15 cellular contexts compared by ENCODE assay signal in genomic region chr2:58466803-58467202, GRCh38.
A peak's percentile ranks its signal among the peaks of the same experiment; 100 is the strongest.
DNase-seq lines count a peak whose midpoint lies in the region; ATAC-seq lines count a peak whose summit lies in the region.
"Had no signal": no experiment of that assay in that cellular context is flagged by ENCODE, and none has a peak within 500 bp of the region (broad histone marks: within the 10 kb centered on the region; RNA-seq: fewer than 3 reads in every experiment).

No MANE protein-coding gene starts in this region.

- POLR2A ChIA-PET in activated CD4-positive, alpha-beta T cell treated with anti-CD3 and anti-CD28 coated beads for 36 hours (lab: Charles Lee) = interaction anchor here (0.7 kb wide), 1 partner anchor 555 kb away, joined by 3 read pairs; no protein-coding TSS in a partner anchor
- POLR2A ChIA-PET in activated CD4-positive, alpha-beta T cell treated with anti-CD3 and anti-CD28 coated beads, Interleukin-2, amount 10 ng/mL, durations not matched to agents 7 days and 5 days (lab: Charles Lee) = no interaction called here

- no peaks in the 10 kb centered on the region for H3K36me3 Mint-ChIP-seq in activated CD4-positive, alpha-beta T cell treated with anti-CD3 and anti-CD28 coated beads for 36 hours (ENCODE audit: low read depth)
- no peaks in the 10 kb centered on the region for H3K36me3 Mint-ChIP-seq in activated CD4-positive, alpha-beta T cell treated with anti-CD3 and anti-CD28 coated beads, Interleukin-2, amount 10 ng/mL, durations not matched to agents 7 days and 5 days (ENCODE audit: low read depth)
- H3K36me3 Mint-ChIP-seq in central memory CD8-positive, alpha-beta T cell (ENCODE audit: insufficient read depth) = no peaks in the 10 kb centered on the region
- H3K36me3 Mint-ChIP-seq: type B pancreatic cell had no signal

- intact Hi-C loops in activated CD4-positive, alpha-beta T cell treated with anti-CD3 and anti-CD28 coated beads for 36 hours (cut with DNase I, micrococcal nuclease) = no loop called here

- no peaks in the 10 kb centered on the region for H3K27me3 Mint-ChIP-seq in activated CD4-positive, alpha-beta T cell treated with anti-CD3 and anti-CD28 coated beads for 36 hours
- peaks cover 6% of the 10 kb centered on the region for H3K27me3 Mint-ChIP-seq in activated CD4-positive, alpha-beta T cell treated with anti-CD3 and anti-CD28 coated beads, Interleukin-2, amount 10 ng/mL, durations not matched to agents 7 days and 5 days
- H3K27me3 Mint-ChIP-seq in central memory CD8-positive, alpha-beta T cell = peaks cover 14% of the 10 kb centered on the region
- H3K27me3 Mint-ChIP-seq: type B pancreatic cell had no signal

- CTCF ChIA-PET in activated CD4-positive, alpha-beta T cell treated with anti-CD3 and anti-CD28 coated beads for 36 hours (lab: Charles Lee) = no interaction called here
- CTCF ChIA-PET in activated CD4-positive, alpha-beta T cell treated with anti-CD3 and anti-CD28 coated beads, Interleukin-2, amount 10 ng/mL, durations not matched to agents 7 days and 5 days (lab: Charles Lee) = no interaction called here

- DNase-seq in activated CD4-positive, alpha-beta T cell treated with anti-CD3 and anti-CD28 coated beads for 36 hours = no peak
- DNase-seq in activated CD4-positive, alpha-beta T cell treated with anti-CD3 and anti-CD28 coated beads, Interleukin-2, amount 10 ng/mL, durations not matched to agents 7 days and 5 days = no peak
- DNase-seq in central memory CD8-positive, alpha-beta T cell (ENCODE audit: low spot score in 2 of 2) = no peak
- no peak for DNase-seq in anterior cingulate cortex (lab: John Stamatoyannopoulos, UW)
- DNase-seq: dermis blood vessel endothelial cell; lower lobe of right lung; NCI-H2171; nephron progenitor cell; stimulated activated CD4-positive, alpha-beta T cell treated with anti-CD3 and anti-CD28 coated beads, Interleukin-2, amount 100 ng/mL, for 48 hours had no signal

- ATAC-seq in activated CD4-positive, alpha-beta T cell treated with anti-CD3 and anti-CD28 coated beads for 36 hours = peak; percentile 53
- ATAC-seq in GM21717 (IDR thresholded peaks at IDR 0.05; ENCODE audit: unreplicated experiment) (peak; percentile 74), HG03469 (IDR thresholded peaks at IDR 0.05; ENCODE audit: unreplicated experiment) (peak; percentile 67), GM19328 (IDR thresholded peaks at IDR 0.05; ENCODE audit: unreplicated experiment) (no peak), HG03460 (IDR thresholded peaks at IDR 0.05; ENCODE audit: unreplicated experiment) (no peak)
- ATAC-seq in central memory CD8-positive, alpha-beta T cell (replicated peaks; ENCODE audit: extremely low read depth, poor library complexity, severe bottlenecking) = no peak
- ATAC-seq: lower lobe of right lung had no signal

- peaks cover 2% of the 10 kb centered on the region for H3K4me1 Mint-ChIP-seq in activated CD4-positive, alpha-beta T cell treated with anti-CD3 and anti-CD28 coated beads for 36 hours
- H3K4me1 Mint-ChIP-seq in activated CD4-positive, alpha-beta T cell treated with anti-CD3 and anti-CD28 coated beads, Interleukin-2, amount 10 ng/mL, durations not matched to agents 7 days and 5 days = peaks cover 4% of the 10 kb centered on the region
- peaks cover 9% of the 10 kb centered on the region for H3K4me1 Mint-ChIP-seq in central memory CD8-positive, alpha-beta T cell
- H3K4me1 Mint-ChIP-seq: nephron progenitor cell had no signal

- no peaks in the 10 kb centered on the region for H3K9me3 Mint-ChIP-seq in activated CD4-positive, alpha-beta T cell treated with anti-CD3 and anti-CD28 coated beads for 36 hours (ENCODE audit: low read depth)
- no peaks in the 10 kb centered on the region for H3K9me3 Mint-ChIP-seq in activated CD4-positive, alpha-beta T cell treated with anti-CD3 and anti-CD28 coated beads, Interleukin-2, amount 10 ng/mL, durations not matched to agents 7 days and 5 days
- H3K9me3 Mint-ChIP-seq in central memory CD8-positive, alpha-beta T cell = no peaks in the 10 kb centered on the region
- H3K9me3 Mint-ChIP-seq: activated T-helper 1 cell treated with anti-CD3 and anti-CD28 coated beads, Interleukin-12 subunit alpha, Interleukin-12 subunit beta, Interleukin-2, Interleukin-4 antibody, amounts not matched to agents 30 ng/mL and 10 ng/mL and 1 ng/mL, durations not matched to agents 14 hours and 24 hours and 36 hours; nephron progenitor cell; type B pancreatic cell had no signal

- H3K27ac Mint-ChIP-seq in activated CD4-positive, alpha-beta T cell treated with anti-CD3 and anti-CD28 coated beads for 36 hours = no peak overlapping the region
- H3K27ac Mint-ChIP-seq in activated CD4-positive, alpha-beta T cell treated with anti-CD3 and anti-CD28 coated beads, Interleukin-2, amount 10 ng/mL, durations not matched to agents 7 days and 5 days = no peak overlapping the region
- peak overlapping the region; percentile 20 for H3K27ac Mint-ChIP-seq in central memory CD8-positive, alpha-beta T cell (ENCODE audit: low read depth)
- H3K27ac Mint-ChIP-seq: activated T-helper 1 cell treated with anti-CD3 and anti-CD28 coated beads, Interleukin-12 subunit alpha, Interleukin-12 subunit beta, Interleukin-2, Interleukin-4 antibody, amounts not matched to agents 30 ng/mL and 10 ng/mL and 1 ng/mL, durations not matched to agents 14 hours and 24 hours and 36 hours; nephron progenitor cell; type B pancreatic cell had no signal

- H3K4me3 Mint-ChIP-seq in activated CD4-positive, alpha-beta T cell treated with anti-CD3 and anti-CD28 coated beads for 36 hours = no peak overlapping the region
- no peak overlapping the region for H3K4me3 Mint-ChIP-seq in activated CD4-positive, alpha-beta T cell treated with anti-CD3 and anti-CD28 coated beads, Interleukin-2, amount 10 ng/mL, durations not matched to agents 7 days and 5 days
- no peak overlapping the region for H3K4me3 Mint-ChIP-seq in central memory CD8-positive, alpha-beta T cell
- H3K4me3 Mint-ChIP-seq: activated T-helper 1 cell treated with anti-CD3 and anti-CD28 coated beads, Interleukin-12 subunit alpha, Interleukin-12 subunit beta, Interleukin-2, Interleukin-4 antibody, amounts not matched to agents 30 ng/mL and 10 ng/mL and 1 ng/mL, durations not matched to agents 14 hours and 24 hours and 36 hours; nephron progenitor cell; type B pancreatic cell had no signal

Comparison
In these comparisons a context has a peak if more than half of its experiments do, and no peak if none do; other contexts are left out.
1. ATAC-seq: peak in activated CD4-positive, alpha-beta T cell treated with anti-CD3 and anti-CD28 coated beads for 36 hours (single experiment), GM21717 (single experiment) and HG03469 (single experiment); none in central memory CD8-positive, alpha-beta T cell (single experiment), GM19328 (single experiment) and HG03460 (single experiment).